15 cellular contexts compared by ENCODE assay signal in genomic region chr21:28669331-28669730, GRCh38.
"Had no signal": no experiment of that assay in that cellular context is flagged by ENCODE, and none has a peak within 500 bp of the region (broad histone marks: within the 10 kb centered on the region; RNA-seq: fewer than 3 reads in every experiment).

No MANE protein-coding gene starts in this region.

- ATAC-seq: esophagus mucosa; stimulated activated naive B cell treated with anti-CD40 and anti-IgM and Interleukin-4, amounts not matched to agents 10 μg/mL and 1 μg/mL and 100 μg/mL, for 72 hours; T-cell had no signal

- DNase-seq: activated CD4-positive, alpha-beta T cell treated with anti-CD3 and anti-CD28 coated beads for 48 hours; activated CD8-positive, alpha-beta memory T cell treated with anti-CD3 and anti-CD28 coated beads, Interleukin-2, amount 50 U/mL, for 48 hours; activated naive CD4-positive, alpha-beta T cell; hippocampal formation; kidney; left ventricle myocardium inferior; natural killer cell; SK-N-SH; stimulated activated CD4-positive, alpha-beta T cell treated with anti-CD3 and anti-CD28 coated beads, Interleukin-2, amount 100 ng/mL, for 48 hours; stimulated activated naive B cell treated with anti-CD40 and anti-IgM and Interleukin-4, amounts not matched to agents 10 μg/mL and 1 μg/mL and 100 μg/mL, for 72 hours; substantia nigra; T-cell; T-helper 9 cell; trophoblast cell had no signal
